In the genomic region with DNA sequence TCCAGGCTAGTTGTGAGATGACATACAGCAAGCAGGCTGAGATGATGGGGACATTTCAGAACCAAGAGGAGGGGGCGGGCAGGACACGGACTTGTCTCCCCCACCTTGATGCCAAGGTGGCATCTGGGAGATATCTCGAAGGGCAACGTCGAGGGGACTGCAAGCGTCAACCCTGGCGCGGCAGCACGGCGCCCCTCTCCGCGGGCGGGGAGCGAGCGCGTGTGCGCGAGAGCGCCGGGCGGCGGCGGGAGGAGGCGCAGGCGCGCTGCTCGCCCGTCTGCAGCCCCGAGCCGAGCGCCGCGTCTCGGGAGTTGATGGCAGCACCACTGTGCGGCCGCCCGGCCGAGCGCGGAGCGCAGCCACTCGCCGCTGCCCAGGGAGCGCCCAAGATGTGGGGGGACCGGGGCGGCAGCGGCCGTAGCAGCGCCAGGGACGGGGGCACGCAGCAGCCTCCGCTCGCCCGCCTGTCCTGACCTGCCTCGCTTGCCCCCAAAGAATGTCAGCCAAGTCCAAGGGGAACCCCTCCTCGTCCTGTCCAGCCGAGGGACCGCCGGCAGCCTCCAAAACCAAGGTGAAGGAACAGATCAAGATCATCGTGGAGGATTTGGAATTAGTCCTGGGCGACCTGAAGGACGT, we compare ENCODE assay signal across 8 cellular contexts. TPM values are rescaled to one million over a fixed set of nuclear protein-coding genes. Genes with fewer than 3 reads are reported as not detected.
A peak's percentile ranks its signal among the peaks of the same experiment; 100 is the strongest.
DNase-seq lines count a peak whose midpoint lies in the region; ATAC-seq, FAIRE-seq and TF ChIP-seq lines count a peak whose summit lies in the region.

A gene (plus strand): TSS at position 310 of the 636 bp plus-strand sequence.

- TF ChIP-seq CTCF in D721Med (IDR thresholded peaks at IDR 0.05; ENCODE audit: insufficient read depth, missing control alignments), result peak; percentile 16

- ATAC-seq in GM19438 (IDR thresholded peaks at IDR 0.05; ENCODE audit: low read depth, unreplicated experiment), result peak; percentile 89
- ATAC-seq in HG03439 (IDR thresholded peaks at IDR 0.05; ENCODE audit: unreplicated experiment), result peak; percentile 71
- ATAC-seq in SK-N-SH treated with all-trans-retinoic acid at 6 μM for 48 hours, result peak; percentile 88
- no peak for ATAC-seq in GM19467 (IDR thresholded peaks at IDR 0.05; ENCODE audit: unreplicated experiment)

- H3K4me1 ChIP-seq in endocrine pancreas (ENCODE audit: control insufficient read depth, insufficient read depth, low read length), result no peaks in the 10 kb centered on the region

- H3K36me3 ChIP-seq in endocrine pancreas (ENCODE audit: control insufficient read depth, insufficient read depth, low read length), result no peaks in the 10 kb centered on the region

- peak within 1 kb of the TSS; percentile 11 for H3K4me3 ChIP-seq in endocrine pancreas (ENCODE audit: control insufficient read depth, insufficient read depth, low read length)

- DNase-seq in D721Med (ENCODE audit: insufficient read length, low spot score) (no peak), lung microvascular endothelial cell (ENCODE audit: low read depth in 2 of 2) (peak; percentile 59 to 69), superior temporal gyrus (ENCODE audit: extremely low spot score) (peak; percentile 56)

- H3K27me3 ChIP-seq in endocrine pancreas (ENCODE audit: control insufficient read depth, insufficient read depth, low read length), result peaks cover 8% of the 10 kb centered on the region

- no peaks in the 10 kb centered on the region for H3K9me3 ChIP-seq in endocrine pancreas (ENCODE audit: control insufficient read depth, low read length)

- FAIRE-seq in D721Med (lab: Jason Lieb, UNC), result no peak

- peak within 1 kb of the TSS; percentile 33 for H3K9ac ChIP-seq in endocrine pancreas (ENCODE audit: control insufficient read depth, insufficient read depth, low read length)

TF ChIP-seq in SK-N-SH treated with all-trans-retinoic acid at 6 μM for 48 hours, 23 proteins besides CTCF, POLR2A, EP300 and RAD21:
- TF ChIP-seq ZFP3 (CRISPR knock-in tag; IDR thresholded peaks at IDR 0.05), result 0 out of 2 replicates have a peak, but pooled peaks have one; percentile 17
- TF ChIP-seq, protein P1, sequence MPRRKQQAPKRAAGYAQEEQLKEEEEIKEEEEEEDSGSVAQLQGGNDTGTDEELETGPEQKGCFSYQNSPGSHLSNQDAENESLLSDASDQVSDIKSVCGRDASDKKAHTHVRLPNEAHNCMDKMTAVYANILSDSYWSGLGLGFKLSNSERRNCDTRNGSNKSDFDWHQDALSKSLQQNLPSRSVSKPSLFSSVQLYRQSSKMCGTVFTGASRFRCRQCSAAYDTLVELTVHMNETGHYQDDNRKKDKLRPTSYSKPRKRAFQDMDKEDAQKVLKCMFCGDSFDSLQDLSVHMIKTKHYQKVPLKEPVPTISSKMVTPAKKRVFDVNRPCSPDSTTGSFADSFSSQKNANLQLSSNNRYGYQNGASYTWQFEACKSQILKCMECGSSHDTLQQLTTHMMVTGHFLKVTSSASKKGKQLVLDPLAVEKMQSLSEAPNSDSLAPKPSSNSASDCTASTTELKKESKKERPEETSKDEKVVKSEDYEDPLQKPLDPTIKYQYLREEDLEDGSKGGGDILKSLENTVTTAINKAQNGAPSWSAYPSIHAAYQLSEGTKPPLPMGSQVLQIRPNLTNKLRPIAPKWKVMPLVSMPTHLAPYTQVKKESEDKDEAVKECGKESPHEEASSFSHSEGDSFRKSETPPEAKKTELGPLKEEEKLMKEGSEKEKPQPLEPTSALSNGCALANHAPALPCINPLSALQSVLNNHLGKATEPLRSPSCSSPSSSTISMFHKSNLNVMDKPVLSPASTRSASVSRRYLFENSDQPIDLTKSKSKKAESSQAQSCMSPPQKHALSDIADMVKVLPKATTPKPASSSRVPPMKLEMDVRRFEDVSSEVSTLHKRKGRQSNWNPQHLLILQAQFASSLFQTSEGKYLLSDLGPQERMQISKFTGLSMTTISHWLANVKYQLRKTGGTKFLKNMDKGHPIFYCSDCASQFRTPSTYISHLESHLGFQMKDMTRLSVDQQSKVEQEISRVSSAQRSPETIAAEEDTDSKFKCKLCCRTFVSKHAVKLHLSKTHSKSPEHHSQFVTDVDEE (CRISPR knock-in tag; IDR thresholded peaks at IDR 0.05), result no peak; the same call in 1 of the 2 replicates

RNA-seq across cellular contexts. Expression of the gene that starts here (rescaled TPM):
- under 0.01 TPM in 1 of 2 replicates, not detected in the other for total RNA-seq in lung microvascular endothelial cell

Comparison
In these comparisons a context has a peak if more than half of its experiments do, and no peak if none do; other contexts are left out.
1. Peak in DNase-seq in lung microvascular endothelial cell; RNA of the gene not detected or under 1 TPM.